In the genomic region with DNA sequence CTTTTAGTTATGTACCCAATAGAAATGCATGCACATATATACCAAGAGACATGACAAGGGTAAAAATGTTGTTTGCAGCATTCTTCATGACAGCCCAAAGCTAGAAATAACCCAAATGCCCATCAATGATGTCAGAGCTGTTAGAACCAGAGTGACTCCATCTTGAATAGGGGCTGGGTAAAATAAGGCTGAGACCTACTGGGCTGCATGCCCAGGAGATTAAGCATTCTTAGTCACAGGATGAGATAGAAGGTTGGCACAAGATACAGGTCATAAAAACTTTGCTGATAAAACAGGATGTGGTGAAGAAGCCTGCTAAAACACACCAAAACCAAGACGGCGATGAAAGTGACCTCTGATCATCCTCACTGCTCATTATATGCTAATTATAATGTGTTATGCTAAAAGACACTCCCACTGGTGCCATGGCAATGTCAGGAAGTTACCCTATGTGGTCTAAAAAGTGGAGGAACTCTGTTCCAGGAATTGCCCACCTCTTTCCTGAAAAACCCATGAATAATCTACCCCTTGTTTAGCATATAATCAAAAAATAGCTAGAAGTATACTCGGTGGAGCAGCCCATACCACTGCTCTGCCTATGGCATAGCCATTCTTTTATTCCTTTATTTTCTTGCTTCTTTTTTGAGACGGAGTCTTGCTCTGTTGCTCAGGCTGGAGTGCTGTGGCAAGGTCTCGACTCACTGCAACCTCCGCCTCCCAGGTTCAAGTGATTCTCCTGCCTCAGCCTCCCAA, we compare ENCODE assay signal across 1 cellular context.
A peak's percentile ranks its signal among the peaks of the same experiment; 100 is the strongest.
TF ChIP-seq lines count a peak whose summit lies in the region.

No MANE protein-coding gene starts in this region.

TF ChIP-seq in K562, 482 proteins besides CTCF, POLR2A, EP300 and RAD21 (continued from another document and continues in another):
- peak; percentile 79 for TF ChIP-seq FOSL1 (tag; conservative IDR thresholded peaks at IDR 0.05)
- TF ChIP-seq ZNF507 (tag; conservative IDR thresholded peaks at IDR 0.05) = peak; percentile 73
- TF ChIP-seq, protein P1, sequence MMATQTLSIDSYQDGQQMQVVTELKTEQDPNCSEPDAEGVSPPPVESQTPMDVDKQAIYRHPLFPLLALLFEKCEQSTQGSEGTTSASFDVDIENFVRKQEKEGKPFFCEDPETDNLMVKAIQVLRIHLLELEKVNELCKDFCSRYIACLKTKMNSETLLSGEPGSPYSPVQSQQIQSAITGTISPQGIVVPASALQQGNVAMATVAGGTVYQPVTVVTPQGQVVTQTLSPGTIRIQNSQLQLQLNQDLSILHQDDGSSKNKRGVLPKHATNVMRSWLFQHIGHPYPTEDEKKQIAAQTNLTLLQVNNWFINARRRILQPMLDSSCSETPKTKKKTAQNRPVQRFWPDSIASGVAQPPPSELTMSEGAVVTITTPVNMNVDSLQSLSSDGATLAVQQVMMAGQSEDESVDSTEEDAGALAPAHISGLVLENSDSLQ (IDR thresholded peaks at IDR 0.05) = 0 out of 2 replicates have a peak, but pooled peaks have one; percentile 12
- TF ChIP-seq ZNF143 (CRISPR knock-in tag; IDR thresholded peaks at IDR 0.05) = no peak
- TF ChIP-seq, protein P2, sequence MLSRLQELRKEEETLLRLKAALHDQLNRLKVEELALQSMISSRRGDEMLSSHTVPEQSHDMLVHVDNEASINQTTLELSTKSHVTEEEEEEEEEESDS (CRISPR knock-in tag; IDR thresholded peaks at IDR 0.05) = peak; percentile 77
- TF ChIP-seq TAL1 (IDR thresholded peaks at IDR 0.05) = no peak
- TF ChIP-seq ZNF140 (CRISPR knock-in tag; IDR thresholded peaks at IDR 0.05) = peak; percentile 95
- TF ChIP-seq ZEB2 (IDR thresholded peaks at IDR 0.05) = no peak
- no peak for TF ChIP-seq CBFA2T3 (IDR thresholded peaks at IDR 0.05)
- TF ChIP-seq HLTF (IDR thresholded peaks at IDR 0.05) = no peak
- no peak for TF ChIP-seq KHSRP (IDR thresholded peaks at IDR 0.05)
- no peak for TF ChIP-seq U2AF1 (optimal IDR thresholded peaks at IDR 0.05; ENCODE audit: low read depth, low read length)
- peak; percentile 93 for TF ChIP-seq ZNF3 (CRISPR knock-in tag; IDR thresholded peaks at IDR 0.05)
- TF ChIP-seq CXXC5 (CRISPR knock-in tag; IDR thresholded peaks at IDR 0.05) = peak; percentile 98
- TF ChIP-seq, protein P3, sequence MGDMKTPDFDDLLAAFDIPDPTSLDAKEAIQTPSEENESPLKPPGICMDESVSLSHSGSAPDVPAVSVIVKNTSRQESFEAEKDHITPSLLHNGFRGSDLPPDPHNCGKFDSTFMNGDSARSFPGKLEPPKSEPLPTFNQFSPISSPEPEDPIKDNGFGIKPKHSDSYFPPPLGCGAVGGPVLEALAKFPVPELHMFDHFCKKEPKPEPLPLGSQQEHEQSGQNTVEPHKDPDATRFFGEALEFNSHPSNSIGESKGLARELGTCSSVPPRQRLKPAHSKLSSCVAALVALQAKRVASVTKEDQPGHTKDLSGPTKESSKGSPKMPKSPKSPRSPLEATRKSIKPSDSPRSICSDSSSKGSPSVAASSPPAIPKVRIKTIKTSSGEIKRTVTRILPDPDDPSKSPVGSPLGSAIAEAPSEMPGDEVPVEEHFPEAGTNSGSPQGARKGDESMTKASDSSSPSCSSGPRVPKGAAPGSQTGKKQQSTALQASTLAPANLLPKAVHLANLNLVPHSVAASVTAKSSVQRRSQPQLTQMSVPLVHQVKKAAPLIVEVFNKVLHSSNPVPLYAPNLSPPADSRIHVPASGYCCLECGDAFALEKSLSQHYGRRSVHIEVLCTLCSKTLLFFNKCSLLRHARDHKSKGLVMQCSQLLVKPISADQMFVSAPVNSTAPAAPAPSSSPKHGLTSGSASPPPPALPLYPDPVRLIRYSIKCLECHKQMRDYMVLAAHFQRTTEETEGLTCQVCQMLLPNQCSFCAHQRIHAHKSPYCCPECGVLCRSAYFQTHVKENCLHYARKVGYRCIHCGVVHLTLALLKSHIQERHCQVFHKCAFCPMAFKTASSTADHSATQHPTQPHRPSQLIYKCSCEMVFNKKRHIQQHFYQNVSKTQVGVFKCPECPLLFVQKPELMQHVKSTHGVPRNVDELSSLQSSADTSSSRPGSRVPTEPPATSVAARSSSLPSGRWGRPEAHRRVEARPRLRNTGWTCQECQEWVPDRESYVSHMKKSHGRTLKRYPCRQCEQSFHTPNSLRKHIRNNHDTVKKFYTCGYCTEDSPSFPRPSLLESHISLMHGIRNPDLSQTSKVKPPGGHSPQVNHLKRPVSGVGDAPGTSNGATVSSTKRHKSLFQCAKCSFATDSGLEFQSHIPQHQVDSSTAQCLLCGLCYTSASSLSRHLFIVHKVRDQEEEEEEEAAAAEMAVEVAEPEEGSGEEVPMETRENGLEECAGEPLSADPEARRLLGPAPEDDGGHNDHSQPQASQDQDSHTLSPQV (IDR thresholded peaks at IDR 0.05) = peak; percentile 100
- TF ChIP-seq RFX5 (IDR thresholded peaks at IDR 0.05; ENCODE audit: low read depth, low read length) = no peak
- TF ChIP-seq, protein P4, sequence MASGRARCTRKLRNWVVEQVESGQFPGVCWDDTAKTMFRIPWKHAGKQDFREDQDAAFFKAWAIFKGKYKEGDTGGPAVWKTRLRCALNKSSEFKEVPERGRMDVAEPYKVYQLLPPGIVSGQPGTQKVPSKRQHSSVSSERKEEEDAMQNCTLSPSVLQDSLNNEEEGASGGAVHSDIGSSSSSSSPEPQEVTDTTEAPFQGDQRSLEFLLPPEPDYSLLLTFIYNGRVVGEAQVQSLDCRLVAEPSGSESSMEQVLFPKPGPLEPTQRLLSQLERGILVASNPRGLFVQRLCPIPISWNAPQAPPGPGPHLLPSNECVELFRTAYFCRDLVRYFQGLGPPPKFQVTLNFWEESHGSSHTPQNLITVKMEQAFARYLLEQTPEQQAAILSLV (tag; IDR thresholded peaks at IDR 0.05) = peak; percentile 98
- no peak for TF ChIP-seq GTF3C2 (IDR thresholded peaks at IDR 0.05; ENCODE audit: borderline replicate concordance, extremely low read depth, insufficient read length)
- TF ChIP-seq, protein P5, sequence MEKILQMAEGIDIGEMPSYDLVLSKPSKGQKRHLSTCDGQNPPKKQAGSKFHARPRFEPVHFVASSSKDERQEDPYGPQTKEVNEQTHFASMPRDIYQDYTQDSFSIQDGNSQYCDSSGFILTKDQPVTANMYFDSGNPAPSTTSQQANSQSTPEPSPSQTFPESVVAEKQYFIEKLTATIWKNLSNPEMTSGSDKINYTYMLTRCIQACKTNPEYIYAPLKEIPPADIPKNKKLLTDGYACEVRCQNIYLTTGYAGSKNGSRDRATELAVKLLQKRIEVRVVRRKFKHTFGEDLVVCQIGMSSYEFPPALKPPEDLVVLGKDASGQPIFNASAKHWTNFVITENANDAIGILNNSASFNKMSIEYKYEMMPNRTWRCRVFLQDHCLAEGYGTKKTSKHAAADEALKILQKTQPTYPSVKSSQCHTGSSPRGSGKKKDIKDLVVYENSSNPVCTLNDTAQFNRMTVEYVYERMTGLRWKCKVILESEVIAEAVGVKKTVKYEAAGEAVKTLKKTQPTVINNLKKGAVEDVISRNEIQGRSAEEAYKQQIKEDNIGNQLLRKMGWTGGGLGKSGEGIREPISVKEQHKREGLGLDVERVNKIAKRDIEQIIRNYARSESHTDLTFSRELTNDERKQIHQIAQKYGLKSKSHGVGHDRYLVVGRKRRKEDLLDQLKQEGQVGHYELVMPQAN (IDR thresholded peaks at IDR 0.05; ENCODE audit: borderline replicate concordance) = no peak
- TF ChIP-seq, protein P6, sequence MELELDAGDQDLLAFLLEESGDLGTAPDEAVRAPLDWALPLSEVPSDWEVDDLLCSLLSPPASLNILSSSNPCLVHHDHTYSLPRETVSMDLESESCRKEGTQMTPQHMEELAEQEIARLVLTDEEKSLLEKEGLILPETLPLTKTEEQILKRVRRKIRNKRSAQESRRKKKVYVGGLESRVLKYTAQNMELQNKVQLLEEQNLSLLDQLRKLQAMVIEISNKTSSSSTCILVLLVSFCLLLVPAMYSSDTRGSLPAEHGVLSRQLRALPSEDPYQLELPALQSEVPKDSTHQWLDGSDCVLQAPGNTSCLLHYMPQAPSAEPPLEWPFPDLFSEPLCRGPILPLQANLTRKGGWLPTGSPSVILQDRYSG (tag; conservative IDR thresholded peaks at IDR 0.05; ENCODE audit: low read depth) = peak; percentile 99
- TF ChIP-seq SPI1 (IDR thresholded peaks at IDR 0.05; ENCODE audit: borderline replicate concordance, low read depth, low read length) = no peak
- peak; percentile 99 for TF ChIP-seq RHOXF2B (CRISPR knock-in tag; conservative IDR thresholded peaks at IDR 0.05)
- peak; percentile 91; the same call in 1 of the 2 replicates for TF ChIP-seq ESRRB (CRISPR knock-in tag; IDR thresholded peaks at IDR 0.05; ENCODE audit: borderline replicate concordance)
- TF ChIP-seq, protein P7, sequence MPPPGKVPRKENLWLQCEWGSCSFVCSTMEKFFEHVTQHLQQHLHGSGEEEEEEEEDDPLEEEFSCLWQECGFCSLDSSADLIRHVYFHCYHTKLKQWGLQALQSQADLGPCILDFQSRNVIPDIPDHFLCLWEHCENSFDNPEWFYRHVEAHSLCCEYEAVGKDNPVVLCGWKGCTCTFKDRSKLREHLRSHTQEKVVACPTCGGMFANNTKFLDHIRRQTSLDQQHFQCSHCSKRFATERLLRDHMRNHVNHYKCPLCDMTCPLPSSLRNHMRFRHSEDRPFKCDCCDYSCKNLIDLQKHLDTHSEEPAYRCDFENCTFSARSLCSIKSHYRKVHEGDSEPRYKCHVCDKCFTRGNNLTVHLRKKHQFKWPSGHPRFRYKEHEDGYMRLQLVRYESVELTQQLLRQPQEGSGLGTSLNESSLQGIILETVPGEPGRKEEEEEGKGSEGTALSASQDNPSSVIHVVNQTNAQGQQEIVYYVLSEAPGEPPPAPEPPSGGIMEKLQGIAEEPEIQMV (tag; conservative IDR thresholded peaks at IDR 0.05; ENCODE audit: low read depth) = peak; percentile 94
- TF ChIP-seq ZNF75A (CRISPR knock-in tag; IDR thresholded peaks at IDR 0.05) = peak; percentile 95
- peak; percentile 99 for TF ChIP-seq MEF2D (tag; conservative IDR thresholded peaks at IDR 0.05; ENCODE audit: low read depth)
- TF ChIP-seq RBBP5 (IDR thresholded peaks at IDR 0.05; ENCODE audit: borderline replicate concordance, insufficient read depth, low read length, poor library complexity, severe bottlenecking) = no peak
- no peak for TF ChIP-seq NCOA1 (IDR thresholded peaks at IDR 0.05; ENCODE audit: low read depth)
- peak in 1 of 2 experiments; percentile 99; a peak in 2 of 4 replicates for TF ChIP-seq MAZ (CRISPR knock-in tag; conservative IDR thresholded peaks at IDR 0.05 in 1 of 2, IDR thresholded peaks at IDR 0.05 in 1 of 2)
- no peak for TF ChIP-seq NR2C1 (IDR thresholded peaks at IDR 0.05)
- TF ChIP-seq NR2C1 (tag; IDR thresholded peaks at IDR 0.05) = peak; percentile 96
- TF ChIP-seq ZNF347 (CRISPR knock-in tag; IDR thresholded peaks at IDR 0.05; ENCODE audit: low read depth) = peak; percentile 95
- TF ChIP-seq PTTG1 (tag; IDR thresholded peaks at IDR 0.05; ENCODE audit: low read depth) = peak; percentile 99
- no peak for TF ChIP-seq SUPT5H (IDR thresholded peaks at IDR 0.05)
- peak; percentile 99 for TF ChIP-seq BCL6 (CRISPR knock-in tag; IDR thresholded peaks at IDR 0.05)
- TF ChIP-seq FOXJ3 (CRISPR knock-in tag; IDR thresholded peaks at IDR 0.05) = no peak
- TF ChIP-seq ZNF699 (CRISPR knock-in tag; IDR thresholded peaks at IDR 0.05; ENCODE audit: insufficient replicate concordance) = peak; percentile 93
- peak; percentile 97 for TF ChIP-seq ZNF444 (CRISPR knock-in tag; IDR thresholded peaks at IDR 0.05)
- TF ChIP-seq CC2D1A (IDR thresholded peaks at IDR 0.05) = no peak
- TF ChIP-seq POLR2AphosphoS5 (IDR thresholded peaks at IDR 0.05; ENCODE audit: control insufficient read depth, insufficient read depth, low read depth, low read length) = no peak
- peak; percentile 91 for TF ChIP-seq GMEB1 (CRISPR knock-in tag; IDR thresholded peaks at IDR 0.05)
- TF ChIP-seq ZNF589 (CRISPR knock-in tag; IDR thresholded peaks at IDR 0.05; ENCODE audit: low read depth) = peak; percentile 100
- no peak for TF ChIP-seq SRSF3 (IDR thresholded peaks at IDR 0.05; ENCODE audit: insufficient read depth, low read length)
- TF ChIP-seq ZNF395 (CRISPR knock-in tag; IDR thresholded peaks at IDR 0.05) = peak; percentile 100
- TF ChIP-seq C11orf30 (IDR thresholded peaks at IDR 0.05; ENCODE audit: low read depth) = no peak
- TF ChIP-seq SIX5 (IDR thresholded peaks at IDR 0.05; ENCODE audit: borderline replicate concordance in 1 of 2, insufficient read depth in 1 of 2, low read depth in 1 of 2, low read length in 2 of 2) = no peak
- TF ChIP-seq TCF3 (CRISPR knock-in tag; IDR thresholded peaks at IDR 0.05) = no peak
